Comparison of ENCODE assay signal across 11 cellular contexts in genomic region chr5:147037517-147038205, GRCh38.
DNase-seq lines count a peak whose midpoint lies in the region; ATAC-seq and TF ChIP-seq lines count a peak whose summit lies in the region.
"Had no signal": no experiment of that assay in that cellular context is flagged by ENCODE, and none has a peak within 500 bp of the region (broad histone marks: within the 10 kb centered on the region; RNA-seq: fewer than 3 reads in every experiment).

No MANE protein-coding gene starts in this region.

- POLR2A ChIA-PET in CD8-positive, alpha-beta memory T cell (lab: Charles Lee): no interaction called here

- no peak overlapping the region for H3K4me3 ChIP-seq in CD8-positive, alpha-beta memory T cell (ENCODE audit: low read length)
- H3K4me3 ChIP-seq: left ventricle myocardium inferior had no signal

- H3K36me3 Mint-ChIP-seq in HFFc6 (ENCODE audit: low read depth): no peaks in the 10 kb centered on the region; the same call in 1 of the 2 replicates
- H3K36me3 Mint-ChIP-seq in CD8-positive, alpha-beta memory T cell: no peaks in the 10 kb centered on the region

- H3K4me1 ChIP-seq in CD8-positive, alpha-beta memory T cell (ENCODE audit: insufficient read depth, low read length): no peaks in the 10 kb centered on the region
- H3K4me1 ChIP-seq: left ventricle myocardium inferior had no signal

- no peaks in the 10 kb centered on the region for H3K4me1 Mint-ChIP-seq in HFFc6 (ENCODE audit: low read depth)
- no peaks in the 10 kb centered on the region for H3K4me1 Mint-ChIP-seq in CD8-positive, alpha-beta memory T cell

- peaks cover 4% of the 10 kb centered on the region for H3K27me3 ChIP-seq in CD8-positive, alpha-beta memory T cell (ENCODE audit: insufficient read depth, low read length, poor library complexity, severe bottlenecking)

- peaks cover 43% of the 10 kb centered on the region for H3K9me3 Mint-ChIP-seq in HFFc6
- H3K9me3 Mint-ChIP-seq in CD8-positive, alpha-beta memory T cell: peaks cover 0 to 2% (median 0%) of the 10 kb centered on the region in 5 donors

- CTCF ChIA-PET in CD8-positive, alpha-beta memory T cell (lab: Charles Lee): no interaction called here

- H3K27ac Mint-ChIP-seq in HFFc6: no peak overlapping the region
- no peak overlapping the region for H3K27ac Mint-ChIP-seq in CD8-positive, alpha-beta memory T cell

- H3K4me3 Mint-ChIP-seq in HFFc6: no peak overlapping the region
- H3K4me3 Mint-ChIP-seq in CD8-positive, alpha-beta memory T cell: no peak overlapping the region

- H3K27me3 Mint-ChIP-seq in HFFc6 (ENCODE audit: insufficient read depth): no peaks in the 10 kb centered on the region; the same call in 1 of the 2 replicates
- peaks cover 4 to 47% of the 10 kb centered on the region in 2 donors for H3K27me3 Mint-ChIP-seq in CD8-positive, alpha-beta memory T cell

- DNase-seq in DMS53 treated with DMSO at 0.1 percent for 48 hours (lab: John Stamatoyannopoulos, UW; ENCODE audit: unreplicated experiment): peak; percentile 68
- peak; percentile 94 for DNase-seq in amniotic epithelial cell (ENCODE audit: low read depth)
- DNase-seq in kidney glomerular epithelial cell (lab: John Stamatoyannopoulos, UW): peak; percentile 80
- no peak for DNase-seq in HFFc6
- DNase-seq in midbrain (lab: John Stamatoyannopoulos, UW): no peak
- no peak for DNase-seq in CD8-positive, alpha-beta memory T cell
- no peak for DNase-seq in NCI-H526 treated with DMSO at 0.1 percent for 48 hours (lab: John Stamatoyannopoulos, UW)
- DNase-seq: C1 segment of cervical spinal cord, left ventricle myocardium inferior, NCI-H187 had no signal

- peak; percentile 81 for ATAC-seq in HG03469 (IDR thresholded peaks at IDR 0.05; ENCODE audit: unreplicated experiment)

- TF ChIP-seq CTCF in HFFc6 (IDR thresholded peaks at IDR 0.05): no peak

- H3K27ac ChIP-seq in CD8-positive, alpha-beta memory T cell (ENCODE audit: low read depth, low read length): no peak overlapping the region
- H3K27ac ChIP-seq: left ventricle myocardium inferior had no signal

- H3K9me3 ChIP-seq in CD8-positive, alpha-beta memory T cell (ENCODE audit: low read length): no peaks in the 10 kb centered on the region

- H3K36me3 ChIP-seq in CD8-positive, alpha-beta memory T cell (ENCODE audit: insufficient read depth, low read length): no peaks in the 10 kb centered on the region
- H3K36me3 ChIP-seq: left ventricle myocardium inferior had no signal

Comparison
In these comparisons a context has a peak if more than half of its experiments do, and no peak if none do; other contexts are left out.
1. DNase-seq: peak in DMS53 treated with DMSO at 0.1 percent for 48 hours (single experiment), amniotic epithelial cell (single experiment) and kidney glomerular epithelial cell (single experiment); none in HFFc6 (single experiment), midbrain (single experiment), CD8-positive, alpha-beta memory T cell (0 of 5) and NCI-H526 treated with DMSO at 0.1 percent for 48 hours (single experiment).